In genomic region chr9:92180669-92181181, GRCh38 we compare ENCODE assay signal across 10 cellular contexts.
DNase-seq lines count a peak whose midpoint lies in the region; ATAC-seq and TF ChIP-seq lines count a peak whose summit lies in the region.
"Had no signal": no experiment of that assay in that cellular context is flagged by ENCODE, and none has a peak within 500 bp of the region (broad histone marks: within the 10 kb centered on the region; RNA-seq: fewer than 3 reads in every experiment).

No MANE protein-coding gene starts in this region.

- no peaks in the 10 kb centered on the region for H3K4me1 ChIP-seq in lung (ENCODE audit: control insufficient read depth in 2 of 2, insufficient read depth in 2 of 2, low read length in 2 of 2)

- POLR2A ChIA-PET in activated CD4-positive, alpha-beta memory T cell treated with anti-CD3 and anti-CD28 coated beads, Interleukin-2, amount 10 ng/mL, durations not matched to agents 7 days and 5 days (lab: Charles Lee): no interaction called here

- CTCF ChIA-PET in activated CD4-positive, alpha-beta memory T cell treated with anti-CD3 and anti-CD28 coated beads, Interleukin-2, amount 10 ng/mL, durations not matched to agents 7 days and 5 days (lab: Charles Lee): no interaction called here

- peak overlapping the region; percentile 33 for H3K27ac ChIP-seq in brain microvascular endothelial cell
- no peak overlapping the region for H3K27ac ChIP-seq in lung (ENCODE audit: low read depth in 1 of 2, low read length in 1 of 2)

- peak; percentile 80 for DNase-seq in DMS 273 (lab: John Stamatoyannopoulos, UW; ENCODE audit: unreplicated experiment)
- DNase-seq in KBM-7: peak; percentile 54
- peak; percentile 83 for DNase-seq in brain microvascular endothelial cell
- no peak for DNase-seq in lung (ENCODE audit: low spot score)
- DNase-seq in type B pancreatic cell (ENCODE audit: extremely low spot score, unreplicated experiment): no peak
- no peak for DNase-seq in activated CD4-positive, alpha-beta memory T cell treated with anti-CD3 and anti-CD28 coated beads, Interleukin-2, amount 10 ng/mL, durations not matched to agents 7 days and 5 days
- DNase-seq: activated CD4-positive, alpha-beta T cell treated with anti-CD3 and anti-CD28 coated beads for 4 hours; NCI-H2081 treated with DMSO at 0.1 percent for 48 hours had no signal

- H3K27me3 ChIP-seq in brain microvascular endothelial cell (replicated peaks): no peaks in the 10 kb centered on the region
- no peaks in the 10 kb centered on the region for H3K27me3 ChIP-seq in lung (ENCODE audit: control insufficient read depth, insufficient read depth)

- H3K9me3 ChIP-seq in lung (ENCODE audit: control insufficient read depth in 2 of 2, insufficient read depth in 1 of 2, low read length in 1 of 2): peaks cover 0 to 9% of the 10 kb centered on the region in 2 donors

- no peak for TF ChIP-seq CTCF in brain microvascular endothelial cell (IDR thresholded peaks at IDR 0.05; ENCODE audit: low read depth, low read length, missing control alignments)
- TF ChIP-seq CTCF in lung (IDR thresholded peaks at IDR 0.05; ENCODE audit: control extremely low read depth, extremely low read depth): no peak
- TF ChIP-seq CTCF in type B pancreatic cell (conservative IDR thresholded peaks at IDR 0.05): no peak

- H3K4me1 Mint-ChIP-seq in type B pancreatic cell (ENCODE audit: unreplicated experiment): no peaks in the 10 kb centered on the region
- no peaks in the 10 kb centered on the region for H3K4me1 Mint-ChIP-seq in activated CD4-positive, alpha-beta memory T cell treated with anti-CD3 and anti-CD28 coated beads, Interleukin-2, amount 10 ng/mL, durations not matched to agents 7 days and 5 days

- in situ Hi-C loops in KBM-7 (cut with MboI; ENCODE audit: low pct_unique_long_range_greater_than_20kb, low sequenced_read_pairs) (no loop called here), brain microvascular endothelial cell (cut with HindIII; ENCODE audit: low pct_ligation_motif_present, low sequenced_read_pairs) (no loop called here)

- peaks cover 8% of the 10 kb centered on the region for H3K9me3 Mint-ChIP-seq in type B pancreatic cell
- no peaks in the 10 kb centered on the region for H3K9me3 Mint-ChIP-seq in activated CD4-positive, alpha-beta memory T cell treated with anti-CD3 and anti-CD28 coated beads, Interleukin-2, amount 10 ng/mL, durations not matched to agents 7 days and 5 days

- no peaks in the 10 kb centered on the region for H3K36me3 ChIP-seq in brain microvascular endothelial cell (replicated peaks)
- H3K36me3 ChIP-seq in lung (ENCODE audit: control insufficient read depth in 2 of 2, insufficient read depth in 2 of 2, low read length in 2 of 2): no peaks in the 10 kb centered on the region

- WGBS in lung, 2 donors: 36 to 51% methylated on average over 7 of the region's 7 CpGs

- ATAC-seq in lung (ENCODE audit: insufficient read depth, low FRiP score): peak; percentile 35
- no peak for ATAC-seq in GM19455 (IDR thresholded peaks at IDR 0.05; ENCODE audit: unreplicated experiment)
- ATAC-seq in HG02678 (IDR thresholded peaks at IDR 0.05; ENCODE audit: unreplicated experiment): no peak

- no peak overlapping the region for H3K27ac Mint-ChIP-seq in type B pancreatic cell
- H3K27ac Mint-ChIP-seq in activated CD4-positive, alpha-beta memory T cell treated with anti-CD3 and anti-CD28 coated beads, Interleukin-2, amount 10 ng/mL, durations not matched to agents 7 days and 5 days: no peak overlapping the region

- H3K4me3 Mint-ChIP-seq in type B pancreatic cell: no peak overlapping the region
- no peak overlapping the region for H3K4me3 Mint-ChIP-seq in activated CD4-positive, alpha-beta memory T cell treated with anti-CD3 and anti-CD28 coated beads, Interleukin-2, amount 10 ng/mL, durations not matched to agents 7 days and 5 days

- peaks cover 3% of the 10 kb centered on the region for H3K27me3 Mint-ChIP-seq in type B pancreatic cell
- peaks cover 15% of the 10 kb centered on the region for H3K27me3 Mint-ChIP-seq in activated CD4-positive, alpha-beta memory T cell treated with anti-CD3 and anti-CD28 coated beads, Interleukin-2, amount 10 ng/mL, durations not matched to agents 7 days and 5 days

- H3K36me3 Mint-ChIP-seq in type B pancreatic cell: no peaks in the 10 kb centered on the region
- no peaks in the 10 kb centered on the region for H3K36me3 Mint-ChIP-seq in activated CD4-positive, alpha-beta memory T cell treated with anti-CD3 and anti-CD28 coated beads, Interleukin-2, amount 10 ng/mL, durations not matched to agents 7 days and 5 days (ENCODE audit: low read depth)

- H3K4me3 ChIP-seq in brain microvascular endothelial cell (ENCODE audit: low read depth, low read length): no peak overlapping the region
- no peak overlapping the region for H3K4me3 ChIP-seq in lung

Comparison
In these comparisons a context has a peak if more than half of its experiments do, and no peak if none do; other contexts are left out.
1. DNase-seq: peak in DMS 273 (single experiment), KBM-7 (single experiment) and brain microvascular endothelial cell (single experiment); none in lung (single experiment), type B pancreatic cell (single experiment) and activated CD4-positive, alpha-beta memory T cell treated with anti-CD3 and anti-CD28 coated beads, Interleukin-2, amount 10 ng/mL, durations not matched to agents 7 days and 5 days (single experiment).